Comparison of ENCODE assay signal across 24 cellular contexts in genomic region chr21:39134288-39134810, GRCh38.
"Had no signal": no experiment of that assay in that cellular context is flagged by ENCODE, and none has a peak within 500 bp of the region (broad histone marks: within the 10 kb centered on the region; RNA-seq: fewer than 3 reads in every experiment).

No MANE protein-coding gene starts in this region.

- H3K4me2 ChIP-seq: smooth muscle cell had no signal

- H3K27me3 ChIP-seq: gastrocnemius medialis, ovary, stomach, thyroid gland, vagina had no signal

- DNase-seq: cortex of kidney; effector memory CD8-positive, alpha-beta T cell; foreskin fibroblast; gastrocnemius medialis; kidney; naive thymus-derived CD8-positive, alpha-beta T cell; nephron progenitor cell; occipital lobe; ovary; posterior cingulate gyrus; retina; stimulated activated CD4-positive, alpha-beta T cell treated with anti-CD3 and anti-CD28 coated beads, Interleukin-12 subunit alpha, Interleukin-12 subunit beta, amount 100 ng/mL, for 4 hours; stimulated activated CD4-positive, alpha-beta T cell treated with anti-CD3 and anti-CD28 coated beads, Interleukin-2, amount 100 ng/mL, for 24 hours; stimulated activated CD4-positive, alpha-beta T cell treated with anti-CD3 and anti-CD28 coated beads, Interleukin-4, amount 100 ng/mL, for 24 hours; stimulated activated naive CD4-positive, alpha-beta T cell treated with Interleukin-2 at 50 U/mL for 16 hours; stomach; thyroid gland; trophoblast cell had no signal

- H3K36me3 ChIP-seq: gastrocnemius medialis, ovary, stomach, thyroid gland, vagina had no signal

- H3K4me1 ChIP-seq: gastrocnemius medialis, stomach, thyroid gland had no signal

- H3K9me3 ChIP-seq: gastrocnemius medialis, ovary, stomach, thyroid gland, vagina had no signal

- ATAC-seq: effector memory CD8-positive, alpha-beta T cell; gastrocnemius medialis; left lobe of liver; naive thymus-derived CD8-positive, alpha-beta T cell; sciatic nerve; stimulated activated effector memory CD8-positive, alpha-beta T cell treated with anti-CD3 and anti-CD28 coated beads, Interleukin-12 subunit alpha, Interleukin-12 subunit beta, amount 100 ng/mL, for 72 hours had no signal

- FAIRE-seq: endometrium, kidney had no signal

- H3K4me3 ChIP-seq: gastrocnemius medialis, ovary, smooth muscle cell, stomach, thyroid gland, vagina had no signal

- H3K27ac ChIP-seq: gastrocnemius medialis, ovary, stomach, thyroid gland, vagina had no signal
